In genomic region chr9:98911738-98912137, GRCh38 we compare ENCODE assay signal across 2 cellular contexts. TPM values are rescaled to one million over a fixed set of nuclear protein-coding genes. Genes with fewer than 3 reads are reported as not detected.
"Had no signal": no experiment of that assay in that cellular context is flagged by ENCODE, and none has a peak within 500 bp of the region (broad histone marks: within the 10 kb centered on the region; RNA-seq: fewer than 3 reads in every experiment).

No MANE protein-coding gene starts in this region.

RNA-seq across cellular contexts. Expression of gene COL15A1, which starts 32.0 kb away (rescaled TPM):
- total RNA-seq: H7, HepG2 had no signal
- polyA plus RNA-seq: HepG2 had no signal
